Comparison of ENCODE assay signal across 8 cellular contexts in genomic region chr22:36237462-36238347, GRCh38. TPM values are rescaled to one million over a fixed set of nuclear protein-coding genes. Genes with fewer than 3 reads are reported as not detected.
A peak's percentile ranks its signal among the peaks of the same experiment; 100 is the strongest.
DNase-seq lines count a peak whose midpoint lies in the region; ATAC-seq and TF ChIP-seq lines count a peak whose summit lies in the region.

No MANE protein-coding gene starts in this region.

- TF ChIP-seq POLR2A in adrenal gland (IDR thresholded peaks at IDR 0.05) = no peak

- H3K36me3 ChIP-seq in adrenal gland (replicated peaks in 1 of 2) = peaks cover 0 to 10% of the 10 kb centered on the region in 2 donors

- H3K4me1 ChIP-seq in adrenal gland (replicated peaks in 1 of 2) = peaks cover 19 to 36% of the 10 kb centered on the region in 2 donors

- no peaks in the 10 kb centered on the region for H3K9me3 ChIP-seq in adrenal gland (replicated peaks in 1 of 3)

- H3K27ac ChIP-seq in adrenal gland = peak overlapping the region in 4 of 5 donors; percentile 78 to 95 (median 90)

- WGBS in adrenal gland, 4 donors = 68 to 83% (median 70%) methylated on average over 11 to 12 of the region's 12 CpGs

- peak overlapping the region in 1 of 4 donors; percentile 80 for H3K4me3 ChIP-seq in adrenal gland

- intact Hi-C loops in adrenal gland (cut with DNase I) = no loop called here

- ATAC-seq in left lobe of liver = peak; percentile 72
- no peak for ATAC-seq in HG02759 (IDR thresholded peaks at IDR 0.05; ENCODE audit: unreplicated experiment)
- ATAC-seq in HG03432 (IDR thresholded peaks at IDR 0.05; ENCODE audit: unreplicated experiment) = no peak
- no peak for ATAC-seq in GM18519 (IDR thresholded peaks at IDR 0.05; ENCODE audit: low FRiP score, unreplicated experiment)

- TF ChIP-seq CTCF in adrenal gland (IDR thresholded peaks at IDR 0.05) = no peak

- no peaks in the 10 kb centered on the region for H3K27me3 ChIP-seq in adrenal gland

- peak; percentile 17 for DNase-seq in stimulated activated naive CD4-positive, alpha-beta T cell treated with Interleukin-2 at 50 U/mL for 16 hours (lab: John Stamatoyannopoulos, UW)
- no peak for DNase-seq in stimulated activated naive CD4-positive, alpha-beta T cell (lab: John Stamatoyannopoulos, UW)
- DNase-seq in adrenal gland (peak in 2 of 7 donors; percentile 18 to 53), left lobe of liver (ENCODE audit: low spot score) (peak; percentile 76), superior temporal gyrus (ENCODE audit: extremely low spot score) (peak; percentile 42)

RNA-seq across cellular contexts. Expression of gene APOL2, which starts 1.6 kb away (rescaled TPM):
- total RNA-seq in adrenal gland (10 to 100 TPM; 16.1 to 49.3 (median 40.0) TPM), left lobe of liver (44.4 TPM)
- polyA plus RNA-seq in adrenal gland = 10 to 100 TPM; 36.7 to 73.8 (median 49.2) TPM

RNA-seq across cellular contexts. Expression of gene APOL1, which starts 15.2 kb away (rescaled TPM):
- total RNA-seq in adrenal gland (10 to 100 TPM; 10.8 to 39.0 (median 31.3) TPM), left lobe of liver (99.8 TPM)
- polyA plus RNA-seq in adrenal gland = 10 to 100 TPM; 19.9 to 21.2 (median 20.2) TPM

RNA-seq across cellular contexts. Expression of gene APOL4, which starts 36.1 kb away (rescaled TPM):
- total RNA-seq in adrenal gland (10 to 100 TPM in 1 of 8 donors, 1 to 10 TPM in 6, not detected in 1; 1.2 to 10.0 (median 3.9) TPM), left lobe of liver (0.60 TPM)
- polyA plus RNA-seq in adrenal gland = 1 to 10 TPM; 2.1 to 3.6 (median 3.4) TPM

Comparison
In these comparisons a context has a peak if more than half of its experiments do, and no peak if none do; other contexts are left out.
1. DNase-seq: peak in stimulated activated naive CD4-positive, alpha-beta T cell treated with Interleukin-2 at 50 U/mL for 16 hours (single experiment), left lobe of liver (single experiment) and superior temporal gyrus (single experiment); none in stimulated activated naive CD4-positive, alpha-beta T cell (0 of 6).